In genomic region chr4:78923459-78924312, GRCh38 we compare ENCODE assay signal across 13 cellular contexts. TPM values are rescaled to one million over a fixed set of nuclear protein-coding genes. Genes with fewer than 3 reads are reported as not detected.
A peak's percentile ranks its signal among the peaks of the same experiment; 100 is the strongest.
DNase-seq lines count a peak whose midpoint lies in the region; ATAC-seq and TF ChIP-seq lines count a peak whose summit lies in the region.
"Had no signal": no experiment of that assay in that cellular context is flagged by ENCODE, and none has a peak within 500 bp of the region (broad histone marks: within the 10 kb centered on the region; RNA-seq: fewer than 3 reads in every experiment).

No MANE protein-coding gene starts in this region.

- no peaks in the 10 kb centered on the region for H3K79me2 ChIP-seq in Loucy (ENCODE audit: insufficient read depth, low read length)

- H3F3A ChIP-seq in Loucy (ENCODE audit: low read depth): no peaks in the 10 kb centered on the region

- H4K20me1 ChIP-seq in Loucy (ENCODE audit: insufficient read depth, low read length, poor library complexity, severe bottlenecking): no peaks in the 10 kb centered on the region

- H3K9me3 ChIP-seq in Loucy (ENCODE audit: insufficient read depth, low read depth, low read length) (no peaks in the 10 kb centered on the region), suprapubic skin (no peaks in the 10 kb centered on the region)
- H3K9me3 ChIP-seq: neutrophil, SJSA1 had no signal

- WGBS in suprapubic skin: 79% methylated on average over 4 of the region's 4 CpGs

- H3K9ac ChIP-seq in Loucy (ENCODE audit: low read depth, low read length, poor library complexity, severe bottlenecking): no peak overlapping the region

- H3K4me2 ChIP-seq in Loucy (ENCODE audit: low read depth, low read length, poor library complexity, severe bottlenecking): peak overlapping the region; percentile 52

- H3K27me3 ChIP-seq in Loucy (ENCODE audit: insufficient read depth, low read length, poor library complexity, severe bottlenecking): no peaks in the 10 kb centered on the region
- H3K27me3 ChIP-seq in suprapubic skin: no peaks in the 10 kb centered on the region
- H3K27me3 ChIP-seq: neutrophil, SJSA1 had no signal

- peak; percentile 66 for ATAC-seq in GM19463 (IDR thresholded peaks at IDR 0.05; ENCODE audit: unreplicated experiment)
- ATAC-seq in GM21528 (IDR thresholded peaks at IDR 0.05; ENCODE audit: low FRiP score, unreplicated experiment): no peak
- no peak for ATAC-seq in HG03378 (IDR thresholded peaks at IDR 0.05; ENCODE audit: unreplicated experiment)

- TF ChIP-seq CTCF in C4-2B (conservative IDR thresholded peaks at IDR 0.05) (peak; percentile 15), Loucy (conservative IDR thresholded peaks at IDR 0.05; ENCODE audit: low read length) (peak; percentile 59), suprapubic skin (IDR thresholded peaks at IDR 0.05) (no peak)

- no peak for TF ChIP-seq POLR2A in erythroblast (IDR thresholded peaks at IDR 0.05; ENCODE audit: low read length)
- TF ChIP-seq POLR2A in suprapubic skin (IDR thresholded peaks at IDR 0.05): no peak

- H2AFZ ChIP-seq in Loucy (ENCODE audit: low read length): no peak overlapping the region

- H3K4me1 ChIP-seq in Loucy (ENCODE audit: insufficient read depth, low read length, poor library complexity, severe bottlenecking) (peaks cover 19% of the 10 kb centered on the region), suprapubic skin (no peaks in the 10 kb centered on the region)

- H3K27ac ChIP-seq in C4-2B: no peak overlapping the region
- H3K27ac ChIP-seq in suprapubic skin: no peak overlapping the region
- H3K27ac ChIP-seq: neutrophil had no signal

- DNase-seq in erythroblast (lab: John Stamatoyannopoulos, UW): peak; percentile 22 to 50
- no peak for DNase-seq in ureter (ENCODE audit: low spot score)
- no peak for DNase-seq in suprapubic skin (ENCODE audit: low spot score in 2 of 2)
- DNase-seq: activated CD4-positive, alpha-beta memory T cell treated with anti-CD3 and anti-CD28 coated beads, Interleukin-2, amount 10 ng/mL, durations not matched to agents 7 days and 5 days; NCI-H2171 treated with DMSO at 0.1 percent for 48 hours; stimulated activated CD4-positive, alpha-beta T cell treated with anti-CD3 and anti-CD28 coated beads, Interleukin-4, amount 100 ng/mL, for 24 hours had no signal

- H3K9me2 ChIP-seq in Loucy (replicated peaks; ENCODE audit: low read depth, low read length): no peaks in the 10 kb centered on the region

- H3K4me3 ChIP-seq in Loucy (ENCODE audit: low read length, poor library complexity, severe bottlenecking) (peak overlapping the region; percentile 37), suprapubic skin (no peak overlapping the region)
- H3K4me3 ChIP-seq: SJSA1 had no signal

- TF ChIP-seq EP300 in suprapubic skin (IDR thresholded peaks at IDR 0.05): no peak

- H3K36me3 ChIP-seq in Loucy (ENCODE audit: insufficient read depth, low read length): peaks cover 44% of the 10 kb centered on the region; the same call in 1 of the 2 replicates
- peaks cover 51% of the 10 kb centered on the region for H3K36me3 ChIP-seq in suprapubic skin
- H3K36me3 ChIP-seq: neutrophil had no signal

RNA-seq across cellular contexts. Expression of gene PAQR3, which starts 15.6 kb away (rescaled TPM):
- 15.6 TPM for total RNA-seq in ureter
- total RNA-seq in suprapubic skin: 10 to 100 TPM; 15.3 to 33.2 (median 22.8) TPM

Comparison
In these comparisons a context has a peak if more than half of its experiments do, and no peak if none do; other contexts are left out.
1. CTCF ChIP-seq: peak in C4-2B (single experiment) and Loucy (single experiment); none in suprapubic skin (0 of 2).
2. DNase-seq: peak in erythroblast (2 of 2); none in ureter (single experiment) and suprapubic skin (0 of 2).